Comparison of ENCODE assay signal across 32 cellular contexts in the genomic region with DNA sequence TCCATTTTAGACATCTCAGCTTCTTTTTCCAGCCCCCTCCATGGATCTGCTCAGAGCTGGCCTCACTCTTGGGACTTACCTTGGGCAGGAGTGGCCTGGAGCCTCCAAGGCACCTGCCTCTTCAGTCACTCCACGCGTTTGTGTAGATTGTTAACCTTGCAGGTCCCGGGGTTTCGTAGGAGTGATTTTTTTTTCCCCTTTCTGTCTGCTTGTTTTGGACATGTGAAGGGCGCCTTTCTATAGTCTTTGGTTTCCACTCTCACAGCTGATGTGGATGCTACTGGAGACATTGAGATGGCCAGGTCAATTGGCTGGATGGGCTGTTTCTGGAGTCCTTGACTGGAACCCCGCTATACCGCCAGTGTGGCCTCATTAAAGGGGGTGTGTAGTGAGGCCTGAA. TPM values are rescaled to one million over a fixed set of nuclear protein-coding genes. Genes with fewer than 3 reads are reported as not detected.
DNase-seq lines count a peak whose midpoint lies in the region; ATAC-seq and TF ChIP-seq lines count a peak whose summit lies in the region.
"Had no signal": no experiment of that assay in that cellular context is flagged by ENCODE, and none has a peak within 500 bp of the region (broad histone marks: within the 10 kb centered on the region; RNA-seq: fewer than 3 reads in every experiment).

No MANE protein-coding gene starts in this region.

- TF ChIP-seq CTCF in GM20000 (IDR thresholded peaks at IDR 0.05; ENCODE audit: extremely low read depth, missing control alignments): no peak

- no peak for DNase-seq in activated T-cell treated with anti-CD3 and anti-CD28 coated beads, Interleukin-2, amount 50 U/mL, for 4 hours
- no peak for DNase-seq in activated T-cell treated with anti-CD3 and anti-CD28 coated beads, Interleukin-2, amount 50 U/mL, for 48 hours
- DNase-seq in T-helper 17 cell (no peak), left lobe of liver (ENCODE audit: low spot score) (peak; percentile 40), GM20000 (ENCODE audit: low spot score) (no peak), GM19240 (ENCODE audit: insufficient read length, low spot score) (no peak), NCI-H748 treated with DMSO at 0.1 percent for 48 hours (lab: John Stamatoyannopoulos, UW) (no peak)
- DNase-seq: activated naive CD8-positive, alpha-beta T cell treated with anti-CD3 and anti-CD28 coated beads for 36 hours; AML-193; colonic mucosa; DMS79; foreskin fibroblast; GF-D8; H9; KG1; lower lobe of right lung; MM.1S; mucosa of descending colon; NCI-H1417; NCI-H2081; NCI-H345; NCI-H82; nucleus accumbens; small intestine; stimulated activated CD8-positive, alpha-beta memory T cell treated with anti-CD3 and anti-CD28 coated beads, Interleukin-4, amount 100 ng/mL, for 48 hours; stimulated activated naive CD8-positive, alpha-beta T cell treated with anti-CD3 and anti-CD28 coated beads, Interleukin-15, amount 100 ng/mL, for 72 hours; T-helper 1 cell had no signal

- no peaks in the 10 kb centered on the region for H3K9me3 Mint-ChIP-seq in activated T-cell treated with anti-CD3 and anti-CD28 coated beads, Interleukin-2, amount 50 U/mL, for 4 hours
- H3K9me3 Mint-ChIP-seq: activated naive CD8-positive, alpha-beta T cell treated with anti-CD3 and anti-CD28 coated beads for 36 hours; H9; stimulated activated naive CD8-positive, alpha-beta T cell treated with anti-CD3 and anti-CD28 coated beads, Interleukin-15, amount 100 ng/mL, for 72 hours had no signal

- no peak for ATAC-seq in activated T-cell treated with anti-CD3 and anti-CD28 coated beads, Interleukin-2, amount 50 U/mL, for 4 hours
- ATAC-seq in T-helper 17 cell (no peak), left lobe of liver (no peak)
- ATAC-seq: A549; lower lobe of right lung; mucosa of descending colon; stimulated activated naive CD8-positive, alpha-beta T cell treated with anti-CD3 and anti-CD28 coated beads, Interleukin-15, amount 100 ng/mL, for 72 hours had no signal

- no peak overlapping the region for H3K4me3 ChIP-seq in skeletal muscle tissue (ENCODE audit: low read length in 3 of 3)
- H3K4me3 ChIP-seq: A549, ascending aorta, cardiac muscle cell, colonic mucosa, lower lobe of right lung, mucosa of descending colon, vagina had no signal

- peaks cover 15% of the 10 kb centered on the region for H3K4me1 Mint-ChIP-seq in activated T-cell treated with anti-CD3 and anti-CD28 coated beads, Interleukin-2, amount 50 U/mL, for 4 hours (ENCODE audit: low read depth)
- H3K4me1 Mint-ChIP-seq in T-helper 17 cell: peaks cover 24% of the 10 kb centered on the region

- peaks cover 0 to 3% (median 0%) of the 10 kb centered on the region in 3 donors for H3K27me3 ChIP-seq in skeletal muscle tissue (ENCODE audit: control insufficient read depth in 3 of 3, insufficient read depth in 3 of 3, low read length in 3 of 3)
- H3K27me3 ChIP-seq: ascending aorta, cardiac muscle cell, colonic mucosa, vagina had no signal

- peaks cover 26 to 48% (median 40%) of the 10 kb centered on the region in 3 donors for H3K4me1 ChIP-seq in skeletal muscle tissue (ENCODE audit: control insufficient read depth in 3 of 3, insufficient read depth in 3 of 3, low read length in 3 of 3)

- peak overlapping the region in 1 of 3 donors; percentile 16 for H3K9ac ChIP-seq in skeletal muscle tissue (ENCODE audit: low read depth in 1 of 3, low read length in 3 of 3)

- peaks cover 0 to 4% (median 0%) of the 10 kb centered on the region in 3 donors for H3K36me3 ChIP-seq in skeletal muscle tissue (ENCODE audit: control insufficient read depth in 3 of 3, insufficient read depth in 3 of 3, low read length in 3 of 3)
- H3K36me3 ChIP-seq: cardiac muscle cell, colonic mucosa had no signal

- peaks cover 5% of the 10 kb centered on the region for H3K27me3 Mint-ChIP-seq in activated T-cell treated with anti-CD3 and anti-CD28 coated beads, Interleukin-2, amount 50 U/mL, for 4 hours (ENCODE audit: low read depth)
- H3K27me3 Mint-ChIP-seq in T-helper 17 cell: peaks cover 9% of the 10 kb centered on the region
- H3K27me3 Mint-ChIP-seq: stimulated activated naive CD8-positive, alpha-beta T cell treated with anti-CD3 and anti-CD28 coated beads, Interleukin-15, amount 100 ng/mL, for 72 hours had no signal

- H3K27ac Mint-ChIP-seq in T-helper 17 cell: peak overlapping the region; percentile 37
- H3K27ac Mint-ChIP-seq: activated naive CD8-positive, alpha-beta T cell treated with anti-CD3 and anti-CD28 coated beads for 36 hours had no signal

- peak overlapping the region; percentile 41 for H3K4me3 Mint-ChIP-seq in activated T-cell treated with anti-CD3 and anti-CD28 coated beads, Interleukin-2, amount 50 U/mL, for 4 hours
- H3K4me3 Mint-ChIP-seq in T-helper 17 cell: no peak overlapping the region
- H3K4me3 Mint-ChIP-seq: activated naive CD8-positive, alpha-beta T cell treated with anti-CD3 and anti-CD28 coated beads for 36 hours had no signal

- H3K27ac ChIP-seq in skeletal muscle tissue (ENCODE audit: low read depth, low read length): peak overlapping the region; percentile 74
- H3K27ac ChIP-seq: ascending aorta, cardiac muscle cell, colonic mucosa, lower lobe of right lung, vagina had no signal

- peaks cover 7% of the 10 kb centered on the region for H3K36me3 Mint-ChIP-seq in activated T-cell treated with anti-CD3 and anti-CD28 coated beads, Interleukin-2, amount 50 U/mL, for 4 hours (ENCODE audit: insufficient read depth)
- H3K36me3 Mint-ChIP-seq in T-helper 17 cell (ENCODE audit: low read depth): peaks cover 2% of the 10 kb centered on the region

- H3K9me3 ChIP-seq in T-helper 17 cell (ENCODE audit: control insufficient read depth, low read length, poor library complexity, severe bottlenecking) (no peaks in the 10 kb centered on the region), skeletal muscle tissue (ENCODE audit: control insufficient read depth in 3 of 3, low read length in 3 of 3) (no peaks in the 10 kb centered on the region)
- H3K9me3 ChIP-seq: A549, ascending aorta, colonic mucosa, lower lobe of right lung, mucosa of descending colon, vagina had no signal

RNA-seq across cellular contexts. Expression of a gene that starts 2.0 kb away (rescaled TPM):
- total RNA-seq in activated T-cell treated with anti-CD3 and anti-CD28 coated beads, Interleukin-2, amount 50 U/mL, for 4 hours: 100 to 1,000 TPM; 159 to 179 (median 176) TPM
- total RNA-seq in T-helper 17 cell (10 to 100 TPM; 43.6 to 48.5 TPM), left lobe of liver (140 TPM), skeletal muscle tissue (163 TPM)

RNA-seq across cellular contexts. Expression of a gene that starts 44.1 kb away (rescaled TPM):
- total RNA-seq in activated T-cell treated with anti-CD3 and anti-CD28 coated beads, Interleukin-2, amount 50 U/mL, for 4 hours: 10 to 100 TPM; 48.0 to 55.1 (median 48.3) TPM
- total RNA-seq in T-helper 17 cell: 10 to 100 TPM; 44.4 TPM
- total RNA-seq in left lobe of liver: 10.3 TPM
- total RNA-seq in skeletal muscle tissue: 8.9 TPM
